Comparison of ENCODE assay signal across 1 cellular context in the genomic region with DNA sequence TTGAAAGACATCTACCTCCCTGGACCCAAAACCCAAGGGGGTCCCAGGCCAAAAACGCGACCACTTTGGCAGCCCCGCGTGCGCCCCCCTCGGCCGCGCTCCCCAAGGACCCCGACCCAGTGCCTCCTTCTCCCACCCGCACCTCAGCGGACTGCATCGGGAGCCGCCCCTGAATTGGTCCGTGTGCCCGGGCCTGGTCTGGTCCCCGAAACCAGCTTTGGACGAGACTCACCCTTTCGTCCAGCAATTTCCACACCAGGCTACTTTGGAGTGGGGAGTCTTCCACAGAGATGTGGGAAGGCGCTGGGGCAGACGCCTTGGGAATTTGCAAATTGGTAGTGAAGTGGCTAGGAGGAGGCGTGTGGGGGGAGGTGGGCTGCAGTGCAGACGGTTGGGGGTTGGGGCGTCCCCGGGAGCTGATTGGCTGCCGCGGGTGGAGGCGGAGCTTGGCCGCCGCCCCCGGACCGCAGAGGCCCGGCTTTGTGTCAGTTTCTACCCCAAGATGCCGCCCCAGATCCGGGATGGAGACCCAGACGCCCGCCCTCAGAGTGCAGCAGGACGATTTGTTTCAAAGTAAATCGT.
TF ChIP-seq lines count a peak whose summit lies in the region.

No MANE protein-coding gene starts in this region.

TF ChIP-seq in SK-N-SH, 30 proteins besides CTCF, POLR2A, EP300 and RAD21 (continued from another document):
- peak; percentile 28; the same call in 1 of the 2 replicates for TF ChIP-seq IRF3 (IDR thresholded peaks at IDR 0.05; ENCODE audit: low read depth, low read length)
- TF ChIP-seq RXRA (IDR thresholded peaks at IDR 0.05; ENCODE audit: borderline replicate concordance, low read depth) = no peak
- 0 out of 2 replicates have a peak, but pooled peaks have one; percentile 28 for TF ChIP-seq MAX (IDR thresholded peaks at IDR 0.05; ENCODE audit: low read depth)
- TF ChIP-seq, protein P1, sequence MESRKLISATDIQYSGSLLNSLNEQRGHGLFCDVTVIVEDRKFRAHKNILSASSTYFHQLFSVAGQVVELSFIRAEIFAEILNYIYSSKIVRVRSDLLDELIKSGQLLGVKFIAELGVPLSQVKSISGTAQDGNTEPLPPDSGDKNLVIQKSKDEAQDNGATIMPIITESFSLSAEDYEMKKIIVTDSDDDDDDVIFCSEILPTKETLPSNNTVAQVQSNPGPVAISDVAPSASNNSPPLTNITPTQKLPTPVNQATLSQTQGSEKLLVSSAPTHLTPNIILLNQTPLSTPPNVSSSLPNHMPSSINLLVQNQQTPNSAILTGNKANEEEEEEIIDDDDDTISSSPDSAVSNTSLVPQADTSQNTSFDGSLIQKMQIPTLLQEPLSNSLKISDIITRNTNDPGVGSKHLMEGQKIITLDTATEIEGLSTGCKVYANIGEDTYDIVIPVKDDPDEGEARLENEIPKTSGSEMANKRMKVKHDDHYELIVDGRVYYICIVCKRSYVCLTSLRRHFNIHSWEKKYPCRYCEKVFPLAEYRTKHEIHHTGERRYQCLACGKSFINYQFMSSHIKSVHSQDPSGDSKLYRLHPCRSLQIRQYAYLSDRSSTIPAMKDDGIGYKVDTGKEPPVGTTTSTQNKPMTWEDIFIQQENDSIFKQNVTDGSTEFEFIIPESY (IDR thresholded peaks at IDR 0.05; ENCODE audit: borderline replicate concordance, low read depth) = no peak
- TF ChIP-seq CHD2 (IDR thresholded peaks at IDR 0.05; ENCODE audit: low read length, partially characterized antibody) = peak; percentile 97
- TF ChIP-seq MXI1 (IDR thresholded peaks at IDR 0.05; ENCODE audit: low read depth, low read length) = peak; percentile 70; the same call in 1 of the 2 replicates
